Comparison of ENCODE assay signal across 8 cellular contexts in genomic region chr17:75549246-75550138, GRCh38. TPM values are rescaled to one million over a fixed set of nuclear protein-coding genes. Genes with fewer than 3 reads are reported as not detected.
DNase-seq lines count a peak whose midpoint lies in the region; ATAC-seq and TF ChIP-seq lines count a peak whose summit lies in the region.

No MANE protein-coding gene starts in this region.

- H3K9me3 ChIP-seq in ES-I3 (ENCODE audit: control insufficient read depth, insufficient read depth, low read length): no peaks in the 10 kb centered on the region
- no peaks in the 10 kb centered on the region for H3K9me3 ChIP-seq in endodermal cell (ENCODE audit: control insufficient read depth, low read length)
- no peaks in the 10 kb centered on the region for H3K9me3 ChIP-seq in neural progenitor cell (ENCODE audit: low read depth)
- H3K9me3 ChIP-seq in esophagus muscularis mucosa: no peaks in the 10 kb centered on the region

- TF ChIP-seq POLR2A in esophagus muscularis mucosa (IDR thresholded peaks at IDR 0.05; ENCODE audit: low read depth): no peak

- no peaks in the 10 kb centered on the region for H3K36me3 ChIP-seq in ES-I3 (ENCODE audit: insufficient read depth, low read length)
- peaks cover 3% of the 10 kb centered on the region for H3K36me3 ChIP-seq in endodermal cell (ENCODE audit: control insufficient read depth, insufficient read depth, low read length)
- H3K36me3 ChIP-seq in neural progenitor cell: no peaks in the 10 kb centered on the region
- H3K36me3 ChIP-seq in esophagus muscularis mucosa: no peaks in the 10 kb centered on the region

- H3K4me3 Mint-ChIP-seq in endodermal cell (peak overlapping the region; percentile 33), neural progenitor cell (no peak overlapping the region)

- peak overlapping the region; percentile 58 for H2AFZ ChIP-seq in neural progenitor cell (replicated peaks)

- H3K36me3 Mint-ChIP-seq in endodermal cell (ENCODE audit: low read depth): peaks cover 26% of the 10 kb centered on the region
- no peaks in the 10 kb centered on the region for H3K36me3 Mint-ChIP-seq in neural progenitor cell

- H3K4me3 ChIP-seq in endodermal cell (ENCODE audit: low read length) (no peak overlapping the region), neural progenitor cell (peak overlapping the region; percentile 34), esophagus muscularis mucosa (no peak overlapping the region)

- H3K4me1 Mint-ChIP-seq in endodermal cell (peaks cover 27% of the 10 kb centered on the region), neural progenitor cell (peaks cover 16% of the 10 kb centered on the region)

- ATAC-seq in GM18870 (IDR thresholded peaks at IDR 0.05; ENCODE audit: unreplicated experiment) (no peak), HG02884 (IDR thresholded peaks at IDR 0.05; ENCODE audit: unreplicated experiment) (no peak)

- H3K9me3 Mint-ChIP-seq in endodermal cell: no peaks in the 10 kb centered on the region
- H3K9me3 Mint-ChIP-seq in neural progenitor cell: no peaks in the 10 kb centered on the region

- TF ChIP-seq CTCF in endodermal cell (conservative IDR thresholded peaks at IDR 0.05) (no peak), neural progenitor cell (IDR thresholded peaks at IDR 0.05) (no peak), esophagus muscularis mucosa (IDR thresholded peaks at IDR 0.05) (no peak)

- peak overlapping the region; percentile 85 for H3K27ac Mint-ChIP-seq in endodermal cell
- H3K27ac Mint-ChIP-seq in neural progenitor cell: no peak overlapping the region

- peak overlapping the region; percentile 75 for H3K4me2 ChIP-seq in neural progenitor cell

- intact Hi-C loops in esophagus muscularis mucosa (cut with DNase I): no loop called here

- peak; percentile 35 for DNase-seq in NCI-H2171 (lab: John Stamatoyannopoulos, UW)
- peak; percentile 96 for DNase-seq in endodermal cell
- peak; percentile 82 for DNase-seq in neural progenitor cell (ENCODE audit: low spot score)
- DNase-seq in stimulated activated CD4-positive, alpha-beta T cell treated with anti-CD3 and anti-CD28 coated beads, Interleukin-12 subunit alpha, Interleukin-12 subunit beta, amount 100 ng/mL, for 4 hours: no peak
- no peak for DNase-seq in esophagus muscularis mucosa (ENCODE audit: extremely low spot score)

- no peaks in the 10 kb centered on the region for H4K20me1 ChIP-seq in neural progenitor cell (ENCODE audit: low read depth)

- peak overlapping the region; percentile 44 for H3K27ac ChIP-seq in endodermal cell (ENCODE audit: low read depth, low read length)
- H3K27ac ChIP-seq in neural progenitor cell: peak overlapping the region; percentile 65
- no peak overlapping the region for H3K27ac ChIP-seq in esophagus muscularis mucosa (replicated peaks in 1 of 4)

- H3K27me3 Mint-ChIP-seq in endodermal cell (ENCODE audit: insufficient read depth): no peaks in the 10 kb centered on the region
- H3K27me3 Mint-ChIP-seq in neural progenitor cell (ENCODE audit: insufficient read depth, low read depth): peaks cover 3% of the 10 kb centered on the region

- no peaks in the 10 kb centered on the region for H3K79me2 ChIP-seq in neural progenitor cell (ENCODE audit: low read depth)

- H3K27me3 ChIP-seq in endodermal cell (ENCODE audit: control insufficient read depth, insufficient read depth, low read length, poor library complexity, severe bottlenecking) (no peaks in the 10 kb centered on the region), neural progenitor cell (no peaks in the 10 kb centered on the region), esophagus muscularis mucosa (no peaks in the 10 kb centered on the region)

- WGBS in endodermal cell (ENCODE audit: insufficient coverage in 1 of 2, insufficient read length in 1 of 2), 2 experiments: 60 to 62% methylated on average over 17 to 22 of the region's 22 CpGs
- WGBS in esophagus muscularis mucosa: 72% methylated on average over 9 of the region's 22 CpGs

- peaks cover 11% of the 10 kb centered on the region for H3F3A ChIP-seq in neural progenitor cell (ENCODE audit: low read depth)

- H3K9ac ChIP-seq in ES-I3 (ENCODE audit: low read depth, low read length): peak overlapping the region; percentile 26
- H3K9ac ChIP-seq in endodermal cell (ENCODE audit: extremely low read depth, low read length, poor library complexity, severe bottlenecking): peak overlapping the region; percentile 49
- peak overlapping the region; percentile 46 for H3K9ac ChIP-seq in neural progenitor cell

- H3K4me1 ChIP-seq in ES-I3 (ENCODE audit: insufficient read depth, low read length): peaks cover 30% of the 10 kb centered on the region; the same call in 1 of the 2 replicates
- peaks cover 14% of the 10 kb centered on the region for H3K4me1 ChIP-seq in endodermal cell (ENCODE audit: control insufficient read depth, insufficient read depth, low read length)
- peaks cover 25% of the 10 kb centered on the region for H3K4me1 ChIP-seq in neural progenitor cell
- peaks cover 0 to 9% (median 7%) of the 10 kb centered on the region in 4 donors for H3K4me1 ChIP-seq in esophagus muscularis mucosa

- TF ChIP-seq EP300 in esophagus muscularis mucosa (IDR thresholded peaks at IDR 0.05): no peak

RNA-seq across cellular contexts. Expression of gene LLGL2, which starts 24.0 kb away (rescaled TPM):
- total RNA-seq in endodermal cell (100 to 1,000 TPM; 128 to 149 TPM), neural progenitor cell (ENCODE audit: low replicate concordance) (16.6 and 60.2 TPM in 2 replicates), esophagus muscularis mucosa (10 to 100 TPM in 2 of 4 donors, 1 to 10 TPM in 2; 6.1 to 12.3 (median 9.1) TPM)
- 20.2 TPM for polyA plus RNA-seq in endodermal cell (2013, experiment 1 of 2)
- polyA plus RNA-seq in endodermal cell (2013, experiment 2 of 2): 16.5 TPM

RNA-seq across cellular contexts. Expression of gene TSEN54, which starts 33.2 kb away (rescaled TPM):
- total RNA-seq in endodermal cell: 10 to 100 TPM; 37.7 to 39.1 TPM
- 30.2 TPM for polyA plus RNA-seq in endodermal cell (2013, experiment 1 of 2)
- 32.7 TPM for polyA plus RNA-seq in endodermal cell (2013, experiment 2 of 2)
- total RNA-seq in neural progenitor cell (ENCODE audit: low replicate concordance): 20.5 and 47.8 TPM in 2 replicates
- total RNA-seq in esophagus muscularis mucosa: 10 to 100 TPM; 14.5 to 32.1 (median 24.1) TPM

RNA-seq across cellular contexts. Expression of gene CASKIN2, which starts 34.2 kb away (rescaled TPM):
- total RNA-seq in endodermal cell (10 to 100 TPM; 26.4 to 31.0 TPM), neural progenitor cell (ENCODE audit: low replicate concordance) (5.7 and 12.6 TPM in 2 replicates), esophagus muscularis mucosa (10 to 100 TPM; 16.2 to 43.5 (median 35.5) TPM)
- 14.9 TPM for polyA plus RNA-seq in endodermal cell (2013, experiment 1 of 2)
- polyA plus RNA-seq in endodermal cell (2013, experiment 2 of 2): 11.8 TPM

RNA-seq across cellular contexts. Expression of gene MYO15B, which starts 38.1 kb away (rescaled TPM):
- total RNA-seq in endodermal cell (100 to 1,000 TPM in 1 of 2 donors, 10 to 100 TPM in 1; 89.0 to 123 TPM), neural progenitor cell (ENCODE audit: low replicate concordance) (10.2 and 17.1 TPM in 2 replicates), esophagus muscularis mucosa (10 to 100 TPM; 34.5 to 61.9 (median 43.4) TPM)
- 22.2 TPM for polyA plus RNA-seq in endodermal cell (2013, experiment 1 of 2)
- 14.5 TPM for polyA plus RNA-seq in endodermal cell (2013, experiment 2 of 2)

Comparison
In these comparisons a context has a peak if more than half of its experiments do, and no peak if none do; other contexts are left out.
1. DNase-seq: peak in NCI-H2171 (single experiment), endodermal cell (single experiment) and neural progenitor cell (single experiment); none in stimulated activated CD4-positive, alpha-beta T cell treated with anti-CD3 and anti-CD28 coated beads, Interleukin-12 subunit alpha, Interleukin-12 subunit beta, amount 100 ng/mL, for 4 hours (single experiment) and esophagus muscularis mucosa (single experiment).
2. H3K27ac ChIP-seq: peak in endodermal cell (single experiment) and neural progenitor cell (single experiment); none in esophagus muscularis mucosa (0 of 4).
3. Peak in every context shown above with its lines, with median percentiles within 50 percentile points of each other: H3K9ac ChIP-seq.